In the genomic region with DNA sequence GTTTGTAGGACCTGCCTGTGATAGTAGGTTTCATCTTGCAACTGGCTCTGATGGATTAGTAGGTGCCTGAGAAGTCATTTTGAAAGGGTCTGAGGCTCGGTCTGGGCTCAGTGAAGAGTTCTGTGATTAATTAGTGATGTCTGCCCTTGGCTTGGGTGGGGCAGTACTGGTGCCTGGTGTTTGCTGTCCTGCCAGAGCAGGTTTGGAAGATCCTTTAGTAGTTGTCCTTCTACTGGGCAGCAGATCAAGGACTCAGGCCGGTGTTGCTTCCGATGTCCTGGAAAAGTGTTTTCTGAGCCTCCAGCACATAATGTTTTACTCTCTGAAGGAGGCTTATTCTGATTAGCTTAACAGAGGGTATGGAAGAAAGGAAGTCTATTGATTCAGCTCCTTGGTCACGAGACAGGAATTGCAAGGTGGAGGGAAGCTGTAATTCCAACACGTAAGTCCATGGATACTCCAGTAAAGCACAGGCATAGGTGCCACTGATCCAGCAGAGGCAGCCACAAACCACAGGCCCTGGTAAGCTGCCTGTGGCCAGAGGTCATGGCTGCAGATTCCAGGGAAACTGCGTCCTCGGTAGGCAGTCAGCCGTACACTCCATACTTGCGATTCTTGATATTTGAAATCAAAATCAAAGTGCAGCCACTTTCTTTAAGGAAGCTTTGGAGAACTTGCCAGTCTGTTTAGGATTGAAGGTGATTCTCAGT, we compare ENCODE assay signal across 18 cellular contexts. TPM values are rescaled to one million over a fixed set of nuclear protein-coding genes. Genes with fewer than 3 reads are reported as not detected.
DNase-seq lines count a peak whose midpoint lies in the region; ATAC-seq and TF ChIP-seq lines count a peak whose summit lies in the region.
"Had no signal": no experiment of that assay in that cellular context is flagged by ENCODE, and none has a peak within 500 bp of the region (broad histone marks: within the 10 kb centered on the region; RNA-seq: fewer than 3 reads in every experiment).

No MANE protein-coding gene starts in this region.

- H3K9ac ChIP-seq in rectal smooth muscle tissue (ENCODE audit: low read length): no peak overlapping the region

- H3K36me3 ChIP-seq in right atrium auricular region (no peaks in the 10 kb centered on the region), rectal smooth muscle tissue (ENCODE audit: control insufficient read depth, insufficient read depth, low read length) (peaks cover 2% of the 10 kb centered on the region), vagina (no peaks in the 10 kb centered on the region)
- H3K36me3 ChIP-seq: MG63, WERI-Rb-1 had no signal

- no peaks in the 10 kb centered on the region for H3K9me3 Mint-ChIP-seq in activated naive CD4-positive, alpha-beta T cell treated with anti-CD3 and anti-CD28 coated beads, Interleukin-2, amount 10 ng/mL, durations not matched to agents 7 days and 5 days

- TF ChIP-seq CTCF in right atrium auricular region (IDR thresholded peaks at IDR 0.05): no peak
- no peak for TF ChIP-seq CTCF in vagina (IDR thresholded peaks at IDR 0.05)

- peaks cover 11% of the 10 kb centered on the region for H3K27me3 Mint-ChIP-seq in activated naive CD4-positive, alpha-beta T cell treated with anti-CD3 and anti-CD28 coated beads, Interleukin-2, amount 10 ng/mL, durations not matched to agents 7 days and 5 days
- H3K27me3 Mint-ChIP-seq: type B pancreatic cell had no signal

- H3K9me3 ChIP-seq in right atrium auricular region (no peaks in the 10 kb centered on the region), vagina (no peaks in the 10 kb centered on the region)

- H3K36me3 Mint-ChIP-seq in activated naive CD4-positive, alpha-beta T cell treated with anti-CD3 and anti-CD28 coated beads, Interleukin-2, amount 10 ng/mL, durations not matched to agents 7 days and 5 days: no peaks in the 10 kb centered on the region
- H3K36me3 Mint-ChIP-seq: type B pancreatic cell had no signal

- H3K4me1 ChIP-seq in right atrium auricular region (peaks cover 0 to 81% of the 10 kb centered on the region in 2 donors), rectal smooth muscle tissue (ENCODE audit: control insufficient read depth, insufficient read depth, low read length) (peaks cover 60% of the 10 kb centered on the region), vagina (peaks cover 47% of the 10 kb centered on the region)

- CTCF ChIA-PET in activated naive CD4-positive, alpha-beta T cell treated with anti-CD3 and anti-CD28 coated beads, Interleukin-2, amount 10 ng/mL, durations not matched to agents 7 days and 5 days (lab: Charles Lee): no interaction called here

- H3K27me3 ChIP-seq in right atrium auricular region: no peaks in the 10 kb centered on the region
- H3K27me3 ChIP-seq in rectal smooth muscle tissue (ENCODE audit: control insufficient read depth, insufficient read depth, low read length): no peaks in the 10 kb centered on the region
- H3K27me3 ChIP-seq in vagina: no peaks in the 10 kb centered on the region
- H3K27me3 ChIP-seq: hepatocyte, MG63 had no signal

- H3K27ac Mint-ChIP-seq in activated naive CD4-positive, alpha-beta T cell treated with anti-CD3 and anti-CD28 coated beads, Interleukin-2, amount 10 ng/mL, durations not matched to agents 7 days and 5 days: no peak overlapping the region
- H3K27ac Mint-ChIP-seq: type B pancreatic cell had no signal

- ATAC-seq in Right ventricle myocardium superior (ENCODE audit: poor library complexity) (no peak), Right ventricle myocardium inferior (no peak), GM21528 (IDR thresholded peaks at IDR 0.05; ENCODE audit: low FRiP score, unreplicated experiment) (no peak)

- peak overlapping the region; percentile 89 to 95 for H3K27ac ChIP-seq in right atrium auricular region
- H3K27ac ChIP-seq in rectal smooth muscle tissue (ENCODE audit: low read depth, low read length): peak overlapping the region; percentile 88
- peak overlapping the region; percentile 79 for H3K27ac ChIP-seq in vagina
- H3K27ac ChIP-seq: PC-9, WERI-Rb-1 had no signal

- no peak overlapping the region for H3K4me3 Mint-ChIP-seq in activated naive CD4-positive, alpha-beta T cell treated with anti-CD3 and anti-CD28 coated beads, Interleukin-2, amount 10 ng/mL, durations not matched to agents 7 days and 5 days
- H3K4me3 Mint-ChIP-seq: type B pancreatic cell had no signal

- no peak for TF ChIP-seq POLR2A in vagina (IDR thresholded peaks at IDR 0.05)

- DNase-seq in Right ventricle myocardium superior (peak; percentile 27), Right ventricle myocardium inferior (ENCODE audit: missing footprints) (no peak), right atrium auricular region (ENCODE audit: low spot score) (no peak), vagina (ENCODE audit: extremely low spot score in 2 of 2) (no peak), SKM-1 (lab: John Stamatoyannopoulos, UW; ENCODE audit: unreplicated experiment) (no peak)
- DNase-seq in activated naive CD4-positive, alpha-beta T cell treated with anti-CD3 and anti-CD28 coated beads, Interleukin-2, amount 10 ng/mL, durations not matched to agents 7 days and 5 days: no peak
- DNase-seq: GF-D8, MG63, NCI-H187 treated with DMSO at 0.1 percent for 48 hours, NCI-H524 treated with DMSO at 0.1 percent for 48 hours, PC-9, SW 1271, WERI-Rb-1 had no signal

- H3K4me3 ChIP-seq in right atrium auricular region (no peak overlapping the region), rectal smooth muscle tissue (ENCODE audit: low read length) (peak overlapping the region; percentile 31), vagina (no peak overlapping the region)
- H3K4me3 ChIP-seq: hepatocyte, MG63, PC-9 had no signal

- intact Hi-C loops in Right ventricle myocardium superior (cut with DNase I) (no loop called here), Right ventricle myocardium inferior (cut with DNase I) (loop anchor here (10.0 kb wide), 1 partner anchor 451 kb away; no protein-coding TSS in a partner anchor), vagina (cut with DNase I) (no loop called here)

- H3K4me1 Mint-ChIP-seq in activated naive CD4-positive, alpha-beta T cell treated with anti-CD3 and anti-CD28 coated beads, Interleukin-2, amount 10 ng/mL, durations not matched to agents 7 days and 5 days: peaks cover 16% of the 10 kb centered on the region

RNA-seq across cellular contexts. Expression of gene HLF, which starts 18.7 kb away (rescaled TPM):
- 31.6 TPM for total RNA-seq in Right ventricle myocardium superior
- total RNA-seq in Right ventricle myocardium inferior: 35.7 TPM
- total RNA-seq in right atrium auricular region: 10 to 100 TPM; 36.9 to 38.4 TPM
- total RNA-seq in vagina: 14.7 TPM
- total RNA-seq: endothelial cell of umbilical vein, PC-9 had no signal
